In the genomic region with DNA sequence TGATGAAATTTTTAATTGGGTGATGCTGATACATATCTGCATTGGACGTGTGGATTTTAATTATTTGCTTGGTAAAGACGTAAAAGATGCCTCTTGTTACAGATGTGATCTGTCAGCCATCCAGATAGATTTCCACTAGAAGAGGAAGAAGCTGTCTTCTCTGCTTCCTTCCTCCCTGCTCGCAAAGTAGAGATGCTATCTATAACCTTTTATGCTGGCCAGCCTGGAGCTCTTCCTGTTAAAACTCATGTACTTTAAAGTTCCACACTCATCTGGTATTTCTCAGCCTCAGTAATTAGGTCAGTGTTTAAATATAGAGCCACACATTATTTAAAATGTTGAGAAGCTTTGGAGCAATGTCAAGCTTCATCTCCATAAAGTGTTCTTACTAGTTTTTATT, we compare ENCODE assay signal across 22 cellular contexts. TPM values are rescaled to one million over a fixed set of nuclear protein-coding genes. Genes with fewer than 3 reads are reported as not detected.
DNase-seq lines count a peak whose midpoint lies in the region; FAIRE-seq and TF ChIP-seq lines count a peak whose summit lies in the region.
"Had no signal": no experiment of that assay in that cellular context is flagged by ENCODE, and none has a peak within 500 bp of the region (broad histone marks: within the 10 kb centered on the region; RNA-seq: fewer than 3 reads in every experiment).

No MANE protein-coding gene starts in this region.

- H2BK12ac ChIP-seq in mesenchymal stem cell (ENCODE audit: low read length in 2 of 2), result no peak overlapping the region

- H2BK120ac ChIP-seq in mesenchymal stem cell (ENCODE audit: low read depth, low read length), result no peak overlapping the region

- no peak overlapping the region for H3K18ac ChIP-seq in mesenchymal stem cell (ENCODE audit: low read depth in 1 of 2, low read length in 2 of 2)

- no peaks in the 10 kb centered on the region for H3K36me3 ChIP-seq in SK-N-MC (ENCODE audit: insufficient read depth, low read length)
- no peaks in the 10 kb centered on the region for H3K36me3 ChIP-seq in endothelial cell of umbilical vein (ENCODE audit: control insufficient read depth in 2 of 2, extremely low read depth in 1 of 2, insufficient read depth in 2 of 2, low read length in 2 of 2)
- no peaks in the 10 kb centered on the region for H3K36me3 ChIP-seq in mesenchymal stem cell (ENCODE audit: control insufficient read depth in 1 of 2, insufficient read depth in 2 of 2, low read depth in 1 of 2, low read length in 2 of 2)
- H3K36me3 ChIP-seq: esophagus squamous epithelium, neutrophil had no signal

- CTCF ChIA-PET in endothelial cell of umbilical vein (lab: Charles Lee), result interaction anchor here (0.8 to 3.7 kb wide), 7 partner anchors 11 to 679 kb away, joined by 3 to 39 read pairs (median 3); partner anchors contain the start of gene TMEM229A

- no peak overlapping the region for H3K4ac ChIP-seq in mesenchymal stem cell (ENCODE audit: low read depth in 1 of 2, low read length in 2 of 2)

- H2AK5ac ChIP-seq in mesenchymal stem cell (ENCODE audit: low read length, severe bottlenecking), result no peak overlapping the region

- no peaks in the 10 kb centered on the region for H4K20me1 ChIP-seq in endothelial cell of umbilical vein (replicated peaks; ENCODE audit: control insufficient read depth, extremely low read depth, insufficient read depth, low read length)

- H3K27me3 ChIP-seq in endothelial cell of umbilical vein (ENCODE audit: control insufficient read depth in 2 of 2, insufficient read depth in 2 of 2, low read length in 2 of 2) (no peaks in the 10 kb centered on the region), mesenchymal stem cell (ENCODE audit: control insufficient read depth in 1 of 2, insufficient read depth in 1 of 2, low read length in 2 of 2) (no peaks in the 10 kb centered on the region)
- H3K27me3 ChIP-seq: esophagus squamous epithelium, neutrophil had no signal

- TF ChIP-seq CTCF in endothelial cell of umbilical vein (IDR thresholded peaks at IDR 0.05; ENCODE audit: extremely low read depth in 1 of 2, insufficient read depth in 1 of 2, low read depth in 1 of 2, low read length in 2 of 2), result no peak

- peak; percentile 31 for TF ChIP-seq POLR2A in endothelial cell of umbilical vein (IDR thresholded peaks at IDR 0.05; ENCODE audit: low read depth, low read length)

- peak overlapping the region; percentile 9; the same call in 1 of the 2 replicates for H3K4me3 ChIP-seq in SK-N-MC
- no peak overlapping the region for H3K4me3 ChIP-seq in endothelial cell of umbilical vein (replicated peaks in 1 of 3; ENCODE audit: insufficient read depth in 1 of 3, low read depth in 1 of 3, low read length in 3 of 3)
- no peak overlapping the region for H3K4me3 ChIP-seq in mesenchymal stem cell (ENCODE audit: insufficient read depth in 1 of 2, low read depth in 1 of 2, low read length in 2 of 2)
- H3K4me3 ChIP-seq: esophagus squamous epithelium had no signal

- no peaks in the 10 kb centered on the region for H3K9me1 ChIP-seq in endothelial cell of umbilical vein (replicated peaks; ENCODE audit: control insufficient read depth, extremely low read depth, insufficient read depth, low read length)

- H2BK15ac ChIP-seq in mesenchymal stem cell (ENCODE audit: low read depth, poor library complexity, severe bottlenecking), result no peak overlapping the region

- peak overlapping the region; percentile 52 for H3K4me2 ChIP-seq in endothelial cell of umbilical vein (ENCODE audit: insufficient read depth, low read length)
- no peak overlapping the region for H3K4me2 ChIP-seq in mesenchymal stem cell (ENCODE audit: low read length, poor library complexity, severe bottlenecking)
- H3K4me2 ChIP-seq: KMS-11 had no signal

- H2BK5ac ChIP-seq in mesenchymal stem cell (ENCODE audit: low read depth, low read length, poor library complexity, severe bottlenecking), result no peak overlapping the region

- DNase-seq in G401 (ENCODE audit: low spot score) (peak; percentile 6), SK-N-MC (ENCODE audit: low read depth, low spot score) (peak; percentile 93), endothelial cell of umbilical vein (ENCODE audit: low read depth, low spot score) (peak; percentile 80), mesenchymal stem cell (peak; percentile 54), GOT3 (lab: John Stamatoyannopoulos, UW) (no peak), DMS153 (lab: John Stamatoyannopoulos, UW) (no peak), DMS79 (lab: John Stamatoyannopoulos, UW) (no peak), mesenteric fat pad (ENCODE audit: low spot score) (no peak)
- DNase-seq: activated CD4-positive, alpha-beta T cell treated with anti-CD3 and anti-CD28 coated beads for 4 hours; activated naive CD4-positive, alpha-beta T cell treated with anti-CD3 and anti-CD28 coated beads, Interleukin-2, amount 10 ng/mL, durations not matched to agents 7 days and 5 days; activated T-cell treated with anti-CD3 and anti-CD28 coated beads, Interleukin-2, amount 50 U/mL, for 72 hours; CD4-positive, alpha-beta memory T cell; central memory CD4-positive, alpha-beta T cell; esophagus squamous epithelium; NCI-H187; NCI-H774; stimulated activated CD4-positive, alpha-beta T cell treated with anti-CD3 and anti-CD28 coated beads, Interleukin-2, amount 100 ng/mL, for 48 hours; stimulated activated naive B cell treated with anti-CD40 and anti-IgM and Interleukin-4, amounts not matched to agents 10 μg/mL and 1 μg/mL and 100 μg/mL, for 72 hours had no signal

- H4K91ac ChIP-seq in mesenchymal stem cell (ENCODE audit: low read length), result no peak overlapping the region

- H3K79me1 ChIP-seq in mesenchymal stem cell (replicated peaks; ENCODE audit: low read length, poor library complexity, severe bottlenecking), result no peaks in the 10 kb centered on the region

- POLR2A ChIA-PET in endothelial cell of umbilical vein (lab: Charles Lee), result no interaction called here

- no peak overlapping the region for H3K14ac ChIP-seq in mesenchymal stem cell (ENCODE audit: low read length in 2 of 2)

- dilution Hi-C loops in endothelial cell of umbilical vein (cut with MboI; ENCODE audit: extremely low pct_ligation_motif_present, low sequenced_read_pairs), result no loop called here

- BruUV-seq in endothelial cell of umbilical vein (replicated peaks; lab: Mats Ljungman, UMichigan), result no TSS peak

- WGBS in mesenchymal stem cell, result 13% methylated on average over 3 of the region's 3 CpGs

- H2AFZ ChIP-seq in endothelial cell of umbilical vein (ENCODE audit: low read depth, low read length) (no peak overlapping the region), mesenchymal stem cell (ENCODE audit: low read depth, low read length) (no peak overlapping the region)

- H3K23ac ChIP-seq in mesenchymal stem cell (ENCODE audit: low read length in 2 of 2), result no peak overlapping the region

- H4K8ac ChIP-seq in mesenchymal stem cell (ENCODE audit: low read length), result no peak overlapping the region

- H3K4me1 ChIP-seq in endothelial cell of umbilical vein (ENCODE audit: control insufficient read depth, extremely low read depth, insufficient read depth, low read length) (peaks cover 23% of the 10 kb centered on the region), mesenchymal stem cell (ENCODE audit: control insufficient read depth, insufficient read depth, low read depth, low read length) (no peaks in the 10 kb centered on the region)
- H3K4me1 ChIP-seq: esophagus squamous epithelium had no signal

- in situ Hi-C loops in G401 (cut with HindIII; ENCODE audit: low sequenced_read_pairs), result no loop called here

- intact Hi-C loops in endothelial cell of umbilical vein (cut with micrococcal nuclease), result loop anchor here (1.0 to 5.0 kb wide), 2 partner anchors 52 to 758 kb away; no protein-coding TSS in a partner anchor

- H3K79me2 ChIP-seq in endothelial cell of umbilical vein (ENCODE audit: control insufficient read depth, insufficient read depth, low read length), result no peaks in the 10 kb centered on the region

- H3K27ac ChIP-seq in SK-N-MC (peak overlapping the region; percentile 86), endothelial cell of umbilical vein (ENCODE audit: insufficient read depth, low read depth, low read length) (peak overlapping the region; percentile 26), mesenchymal stem cell (ENCODE audit: low read length, poor library complexity, severe bottlenecking) (no peak overlapping the region)
- H3K27ac ChIP-seq: esophagus squamous epithelium, KMS-11, neutrophil had no signal

- no peak overlapping the region for H3K9ac ChIP-seq in SK-N-MC (ENCODE audit: insufficient read length)
- H3K9ac ChIP-seq in endothelial cell of umbilical vein (replicated peaks; ENCODE audit: extremely low read depth, insufficient read depth, low read length), result no peak overlapping the region
- no peak overlapping the region for H3K9ac ChIP-seq in mesenchymal stem cell (ENCODE audit: low read length)
- H3K9ac ChIP-seq: KMS-11 had no signal

- H3K9me3 ChIP-seq in SK-N-MC (ENCODE audit: low read depth, low read length) (no peaks in the 10 kb centered on the region), endothelial cell of umbilical vein (replicated peaks; ENCODE audit: control insufficient read depth, insufficient read depth, low read length) (no peaks in the 10 kb centered on the region), mesenchymal stem cell (ENCODE audit: control insufficient read depth, low read length) (no peaks in the 10 kb centered on the region)
- H3K9me3 ChIP-seq: esophagus squamous epithelium, neutrophil had no signal

- peak; percentile 68 for FAIRE-seq in endothelial cell of umbilical vein (lab: Jason Lieb, UNC)
- FAIRE-seq: TTC549 had no signal

TF ChIP-seq in endothelial cell of umbilical vein, 7 proteins besides CTCF, POLR2A, EP300 and RAD21:
- TF ChIP-seq GATA2 (IDR thresholded peaks at IDR 0.05; ENCODE audit: insufficient read depth, insufficient read length, low read depth, low read length) (peak; percentile 95), EZH2 (IDR thresholded peaks at IDR 0.05; ENCODE audit: borderline replicate concordance, low read depth, low read length, severe bottlenecking) (no peak)

RNA-seq across cellular contexts. Expression of gene TMEM229A, which starts 51.2 kb away (rescaled TPM):
- total RNA-seq in G401 (2014; rRNA removed; shearing (Covaris generic)), result not detected in 2 replicates
- total RNA-seq in endothelial cell of umbilical vein, result not detected in 2 replicates
- not detected in 2 replicates for polyA plus RNA-seq in endothelial cell of umbilical vein
- polyA plus RNA-seq in endothelial cell of umbilical vein (2011; cell fraction: cytosol; rRNA removed), result not detected in 2 replicates
- not detected in 2 replicates for polyA plus RNA-seq in endothelial cell of umbilical vein (2011; cell fraction: nucleus; rRNA removed)
- polyA plus RNA-seq in endothelial cell of umbilical vein (2012), result not detected in 2 replicates
- polyA minus RNA-seq in endothelial cell of umbilical vein, result not detected in 2 replicates
- polyA minus RNA-seq in endothelial cell of umbilical vein (2011; cell fraction: cytosol; rRNA and poly(A)+ RNA removed), result not detected
- polyA minus RNA-seq in endothelial cell of umbilical vein (2011; cell fraction: nucleus; rRNA and poly(A)+ RNA removed), result not detected in 2 replicates
- polyA plus RNA-seq in mesenchymal stem cell (2013, experiment 1 of 2), result 0.12 TPM
- polyA plus RNA-seq in mesenchymal stem cell (2013, experiment 2 of 2), result 0.08 TPM
- total RNA-seq in mesenteric fat pad, result not detected
- total RNA-seq: activated CD8-positive, alpha-beta memory T cell treated with anti-CD3 and anti-CD28 coated beads for 36 hours; activated T-cell treated with anti-CD3 and anti-CD28 coated beads, Interleukin-2, amount 50 U/mL, for 72 hours; CD4-positive, alpha-beta memory T cell; esophagus squamous epithelium had no signal
- polyA plus RNA-seq: CD4-positive, alpha-beta memory T cell had no signal

Comparison
In these comparisons a context has a peak if more than half of its experiments do, and no peak if none do; other contexts are left out.
1. DNase-seq: peak in G401 (single experiment), SK-N-MC (single experiment), endothelial cell of umbilical vein (single experiment) and mesenchymal stem cell (single experiment); none in GOT3 (single experiment), DMS153 (single experiment), DMS79 (single experiment) and mesenteric fat pad (single experiment).